16 cellular contexts compared by ENCODE assay signal in genomic region chr14:56797569-56798446, GRCh38. TPM values are rescaled to one million over a fixed set of nuclear protein-coding genes. Genes with fewer than 3 reads are reported as not detected.
DNase-seq lines count a peak whose midpoint lies in the region; ATAC-seq, FAIRE-seq and TF ChIP-seq lines count a peak whose summit lies in the region.
"Had no signal": no experiment of that assay in that cellular context is flagged by ENCODE, and none has a peak within 500 bp of the region (broad histone marks: within the 10 kb centered on the region; RNA-seq: fewer than 3 reads in every experiment).

No MANE protein-coding gene starts in this region.

- no peak overlapping the region for H3K4me3 ChIP-seq in osteoblast (ENCODE audit: insufficient read depth, low read length)

- H3K27me3 Mint-ChIP-seq in T-helper 17 cell = peaks cover 83% of the 10 kb centered on the region

- no peak overlapping the region for H3K4me2 ChIP-seq in osteoblast (ENCODE audit: insufficient read depth, low read length)

- no peak for TF ChIP-seq POLR2A in GM12891 (IDR thresholded peaks at IDR 0.05; ENCODE audit: low read depth, low read length)

- TF ChIP-seq CTCF in osteoblast (IDR thresholded peaks at IDR 0.05; ENCODE audit: extremely low read depth, low read depth, low read length) = no peak

- H2AFZ ChIP-seq in osteoblast (ENCODE audit: low read length) = no peak overlapping the region

- no peak for FAIRE-seq in GM12891 (lab: Jason Lieb, UNC)
- FAIRE-seq: endometrium had no signal

- H3K79me2 ChIP-seq in osteoblast (ENCODE audit: insufficient read depth, low read length) = no peaks in the 10 kb centered on the region

- peak overlapping the region; percentile 52 for H3K4me3 Mint-ChIP-seq in T-helper 17 cell

- no peaks in the 10 kb centered on the region for H3K36me3 Mint-ChIP-seq in T-helper 17 cell (ENCODE audit: low read depth)

- H3K36me3 ChIP-seq in osteoblast (ENCODE audit: insufficient read depth, low read length) = no peaks in the 10 kb centered on the region

- DNase-seq in ELF-1 (ENCODE audit: low read depth, low spot score) (peak; percentile 68), T-helper 17 cell (no peak), islet precursor cell (peak; percentile 70), retina (peak; percentile 68), osteoblast (ENCODE audit: insufficient read length, low spot score, missing footprints) (no peak), NCI-H345 (lab: John Stamatoyannopoulos, UW) (no peak), GM12891 (ENCODE audit: insufficient read length, low spot score) (no peak), NCI-H1436 (lab: John Stamatoyannopoulos, UW) (no peak)
- DNase-seq: activated CD4-positive, alpha-beta T cell treated with anti-CD3 and anti-CD28 coated beads, Interleukin-2, amount 50 U/mL, for 48 hours; anterior cingulate cortex; immature natural killer cell; NCI-H2081 treated with DMSO at 0.1 percent for 48 hours; T-helper 1 cell had no signal

- peaks cover 82% of the 10 kb centered on the region for H3K27me3 ChIP-seq in osteoblast (ENCODE audit: insufficient read depth, low read length)

- no peaks in the 10 kb centered on the region for H3K4me1 ChIP-seq in osteoblast (ENCODE audit: insufficient read depth, low read length)

- no peaks in the 10 kb centered on the region for H3K4me1 Mint-ChIP-seq in T-helper 17 cell

- H4K20me1 ChIP-seq in osteoblast (ENCODE audit: insufficient read depth, low read length) = no peaks in the 10 kb centered on the region

- H3K9me3 ChIP-seq in T-helper 17 cell (ENCODE audit: control insufficient read depth, low read length, poor library complexity, severe bottlenecking) (peaks cover 3% of the 10 kb centered on the region), osteoblast (ENCODE audit: low read depth, low read length) (no peaks in the 10 kb centered on the region)

- H3K27ac ChIP-seq in osteoblast (ENCODE audit: low read depth, low read length) = no peak overlapping the region

- ATAC-seq in T-helper 17 cell = no peak

- no peak overlapping the region for H3K27ac Mint-ChIP-seq in T-helper 17 cell
- H3K27ac Mint-ChIP-seq: CD14-positive monocyte, immature natural killer cell had no signal

TF ChIP-seq in GM12891, 5 proteins besides CTCF, POLR2A, EP300 and RAD21:
- TF ChIP-seq POLR2AphosphoS5 (IDR thresholded peaks at IDR 0.05; ENCODE audit: low read depth, low read length) (no peak), POU2F2 (IDR thresholded peaks at IDR 0.05; ENCODE audit: low read depth, low read length) (no peak), PAX5 (IDR thresholded peaks at IDR 0.05; ENCODE audit: insufficient read depth, low read length, severe bottlenecking) (no peak), SPI1 (IDR thresholded peaks at IDR 0.05; ENCODE audit: low read depth, low read length) (no peak), TAF1 (IDR thresholded peaks at IDR 0.05; ENCODE audit: low read depth, low read length) (no peak)

RNA-seq across cellular contexts. Expression of gene OTX2, which starts 12.5 kb away (rescaled TPM):
- total RNA-seq in T-helper 17 cell (not detected), osteoblast (not detected in 2 replicates)
- polyA plus RNA-seq in GM12891 (2012; ENCODE audit: low read depth, missing spikeins) = not detected
- total RNA-seq: omental fat pad had no signal
- polyA plus RNA-seq: CD14-positive monocyte, immature natural killer cell had no signal

Comparison
In these comparisons a context has a peak if more than half of its experiments do, and no peak if none do; other contexts are left out.
1. DNase-seq: peak in ELF-1 (single experiment), islet precursor cell (single experiment) and retina (single experiment); none in T-helper 17 cell (0 of 3), osteoblast (single experiment), NCI-H345 (single experiment), GM12891 (single experiment) and NCI-H1436 (single experiment).